ENCODE assay signal across 1 cellular context in genomic region chr17:32487460-32488176, GRCh38.
TF ChIP-seq lines count a peak whose summit lies in the region.

No MANE protein-coding gene starts in this region.

TF ChIP-seq in HepG2, 621 proteins besides CTCF, POLR2A, EP300 and RAD21 (continued from another document and continues in another):
- TF ChIP-seq HOMEZ (CRISPR knock-in tag; IDR thresholded peaks at IDR 0.05; ENCODE audit: low read depth) (no peak), NFYB (CRISPR knock-in tag; IDR thresholded peaks at IDR 0.05) (no peak), ZNF382 (CRISPR knock-in tag; IDR thresholded peaks at IDR 0.05; ENCODE audit: borderline replicate concordance) (no peak), ZNF605 (CRISPR knock-in tag; IDR thresholded peaks at IDR 0.05) (no peak), MAX (IDR thresholded peaks at IDR 0.05) (peak; percentile 11; the same call in 1 of the 2 replicates), ZSCAN30 (CRISPR knock-in tag; IDR thresholded peaks at IDR 0.05) (no peak), ZXDC (CRISPR knock-in tag; IDR thresholded peaks at IDR 0.05) (no peak), ZFX (CRISPR knock-in tag; IDR thresholded peaks at IDR 0.05; ENCODE audit: low read depth) (peak; percentile 46), ZNF646 (CRISPR knock-in tag; IDR thresholded peaks at IDR 0.05) (no peak), CHD4 (IDR thresholded peaks at IDR 0.05; ENCODE audit: borderline replicate concordance, low read length) (no peak), ZC3H13 (CRISPR knock-in tag; IDR thresholded peaks at IDR 0.05) (no peak), ZNF891 (CRISPR knock-in tag; IDR thresholded peaks at IDR 0.05) (no peak), ARID3A (IDR thresholded peaks at IDR 0.05; ENCODE audit: low read depth, low read length) (no peak), PAWR (CRISPR knock-in tag; IDR thresholded peaks at IDR 0.05; ENCODE audit: borderline replicate concordance) (no peak), ZNF225 (CRISPR knock-in tag; IDR thresholded peaks at IDR 0.05) (no peak), MYPOP (CRISPR knock-in tag; IDR thresholded peaks at IDR 0.05) (peak; percentile 88), SKI (IDR thresholded peaks at IDR 0.05; ENCODE audit: partially characterized antibody) (no peak), PHF20 (CRISPR knock-in tag; IDR thresholded peaks at IDR 0.05) (no peak), POGK (CRISPR knock-in tag; conservative IDR thresholded peaks at IDR 0.05) (0 out of 2 replicates have a peak, but pooled peaks have one; percentile 55), HDAC1 (CRISPR knock-in tag; IDR thresholded peaks at IDR 0.05) (peak; percentile 42; the same call in 1 of the 2 replicates), TOE1 (CRISPR knock-in tag; IDR thresholded peaks at IDR 0.05) (no peak), THAP9 (CRISPR knock-in tag; IDR thresholded peaks at IDR 0.05; ENCODE audit: borderline replicate concordance) (no peak), ZNF547 (CRISPR knock-in tag; IDR thresholded peaks at IDR 0.05) (no peak), ZNF207 (IDR thresholded peaks at IDR 0.05; ENCODE audit: borderline replicate concordance) (no peak), E2F5 (CRISPR knock-in tag; conservative IDR thresholded peaks at IDR 0.05) (no peak), HOXA5 (CRISPR knock-in tag; IDR thresholded peaks at IDR 0.05) (no peak), GABPB1 (CRISPR knock-in tag; IDR thresholded peaks at IDR 0.05) (peak; percentile 64; the same call in 1 of the 2 replicates), NCOA2 (CRISPR knock-in tag; IDR thresholded peaks at IDR 0.05) (no peak), ZNF280D (CRISPR knock-in tag; IDR thresholded peaks at IDR 0.05) (no peak), ZBTB14 (CRISPR knock-in tag; IDR thresholded peaks at IDR 0.05) (no peak; the same call in 1 of the 2 replicates), ZNF615 (CRISPR knock-in tag; IDR thresholded peaks at IDR 0.05; ENCODE audit: borderline replicate concordance) (no peak), ZFP37 (CRISPR knock-in tag; IDR thresholded peaks at IDR 0.05; ENCODE audit: borderline replicate concordance) (no peak)
